8 cellular contexts compared by ENCODE assay signal in the genomic region with DNA sequence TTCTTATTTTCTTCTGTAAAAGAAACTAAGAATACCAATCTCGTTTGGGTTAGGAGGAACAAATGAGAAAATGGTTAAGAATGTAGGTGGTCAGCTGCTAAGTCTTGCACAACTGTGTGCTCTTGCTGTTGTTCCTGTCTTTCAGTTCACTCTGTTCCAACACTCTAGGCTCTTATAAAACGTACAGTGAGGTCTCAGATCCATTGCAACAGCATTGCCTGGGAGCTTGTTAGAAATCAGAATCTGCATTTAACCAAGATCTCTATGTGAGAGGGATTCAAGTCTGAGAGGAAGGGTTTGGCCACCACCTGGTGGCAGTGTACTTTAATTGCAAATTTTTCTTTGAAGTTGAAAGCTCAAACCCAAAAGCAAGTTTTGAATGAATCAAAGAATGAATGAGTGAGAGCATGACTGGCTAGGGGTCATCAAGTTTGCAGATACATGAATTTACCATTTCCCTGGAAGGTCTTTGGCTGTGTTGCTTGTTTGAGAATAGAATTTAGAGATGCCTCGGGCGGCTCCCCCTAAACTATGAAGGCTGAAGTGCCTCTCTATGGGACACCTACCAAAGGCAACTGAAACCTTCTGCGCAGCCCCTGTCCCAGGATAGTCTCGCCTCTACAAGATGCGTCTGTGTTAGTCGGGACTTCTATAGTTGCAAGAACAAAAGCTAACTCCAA. TPM values are rescaled to one million over a fixed set of nuclear protein-coding genes. Genes with fewer than 3 reads are reported as not detected.
DNase-seq lines count a peak whose midpoint lies in the region; ATAC-seq, FAIRE-seq and TF ChIP-seq lines count a peak whose summit lies in the region.

No MANE protein-coding gene starts in this region.

- peak; percentile 86 for TF ChIP-seq RAD21 in SK-N-SH (IDR thresholded peaks at IDR 0.05; ENCODE audit: low read length)

- 28% methylated on average over 7 of the region's 8 CpGs for WGBS in SK-N-SH (ENCODE audit: low lambda C conversion rate)
- WGBS in mammary epithelial cell (ENCODE audit: low coverage, missing lambda C conversion rate): 11% methylated on average over 5 of the region's 8 CpGs

- POLR2A ChIA-PET in SK-N-SH (lab: Yijun Ruan, JAX): interaction anchor here (0.6 to 1.2 kb wide), 4 partner anchors 9 to 262 kb away, joined by 3 read pairs; a partner anchor contains a TSS

- peaks cover 7% of the 10 kb centered on the region for H3F3A ChIP-seq in SK-N-SH (replicated peaks; ENCODE audit: insufficient read depth)

- H3K27ac ChIP-seq in SK-N-SH (ENCODE audit: low read depth in 2 of 2, low read length in 1 of 2) (peak overlapping the region in 1 of 2 experiments; percentile 53; a peak in 2 of 4 replicates), mammary epithelial cell (ENCODE audit: insufficient read depth, low read depth, low read length) (peak overlapping the region; percentile 67), kidney (ENCODE audit: low read depth in 2 of 2, low read length in 2 of 2) (no peak overlapping the region)

- H3K27me3 ChIP-seq in SK-N-SH (ENCODE audit: insufficient read depth) (peaks cover 6% of the 10 kb centered on the region), mammary epithelial cell (ENCODE audit: insufficient read depth, low read length) (no peaks in the 10 kb centered on the region)

- intact Hi-C loops in mammary epithelial cell (cut with micrococcal nuclease): loop anchor here (1.0 to 5.0 kb wide), 9 partner anchors 16 to 299 kb away; a partner anchor contains a TSS
- intact Hi-C loops in kidney (cut with DNase I): no loop called here

- H3K4me3 ChIP-seq in SK-N-SH (ENCODE audit: low read depth in 2 of 2, low read length in 1 of 2) (no peak overlapping the region), mammary epithelial cell (replicated peaks in 1 of 3; ENCODE audit: insufficient read depth in 1 of 3, low read depth in 2 of 3, low read length in 3 of 3) (no peak overlapping the region), kidney (ENCODE audit: low read length in 2 of 2) (no peak overlapping the region)

- TF ChIP-seq EP300 in SK-N-SH (IDR thresholded peaks at IDR 0.05; ENCODE audit: borderline replicate concordance in 1 of 2, low read depth in 1 of 2, low read length in 1 of 2): no peak

- TF ChIP-seq CTCF in SK-N-SH (IDR thresholded peaks at IDR 0.05): peak; percentile 76
- TF ChIP-seq CTCF in mammary epithelial cell (conservative IDR thresholded peaks at IDR 0.05 in 1 of 2, IDR thresholded peaks at IDR 0.05 in 1 of 2; ENCODE audit: extremely low read depth in 1 of 2, insufficient read depth in 1 of 2, low read depth in 1 of 2, low read length in 2 of 2): peak; percentile 54 to 66
- peak; percentile 42 for TF ChIP-seq CTCF in kidney (IDR thresholded peaks at IDR 0.05; ENCODE audit: borderline replicate concordance, extremely low read depth, insufficient read depth)

- H3K9me3 ChIP-seq in SK-N-SH (no peaks in the 10 kb centered on the region), mammary epithelial cell (replicated peaks; ENCODE audit: insufficient read depth, low read length) (no peaks in the 10 kb centered on the region), kidney (ENCODE audit: control insufficient read depth in 1 of 2, low read length in 2 of 2) (no peaks in the 10 kb centered on the region)

- H3K36me3 ChIP-seq in SK-N-SH (replicated peaks in 1 of 2; ENCODE audit: control insufficient read depth in 1 of 2, insufficient read depth in 2 of 2, low read length in 1 of 2): no peaks in the 10 kb centered on the region
- peaks cover 3% of the 10 kb centered on the region for H3K36me3 ChIP-seq in mammary epithelial cell (ENCODE audit: insufficient read depth, low read length)
- no peaks in the 10 kb centered on the region for H3K36me3 ChIP-seq in kidney (ENCODE audit: control insufficient read depth in 1 of 2, insufficient read depth in 2 of 2, low read length in 2 of 2)

- H3K9me2 ChIP-seq in SK-N-SH: no peaks in the 10 kb centered on the region

- no peak for FAIRE-seq in kidney (lab: Jason Lieb, UNC)

- H3K4me2 ChIP-seq in SK-N-SH (peak overlapping the region; percentile 40; the same call in 1 of the 2 replicates), mammary epithelial cell (ENCODE audit: insufficient read depth, low read depth, low read length) (peak overlapping the region; percentile 98)

- H2AFZ ChIP-seq in SK-N-SH (ENCODE audit: low read depth): no peak overlapping the region
- peak overlapping the region; percentile 11 for H2AFZ ChIP-seq in mammary epithelial cell (ENCODE audit: low read depth, low read length)

- peak; percentile 74 for DNase-seq in EH (ENCODE audit: low read depth)
- DNase-seq in HuH-7 (ENCODE audit: low spot score): peak; percentile 72
- DNase-seq in SK-N-SH: peak; percentile 73
- DNase-seq in mammary epithelial cell: peak; percentile 84
- no peak for DNase-seq in kidney
- peak in 2 of 3 experiments; percentile 15 to 29 for DNase-seq in stimulated activated CD4-positive, alpha-beta T cell treated with anti-CD3 and anti-CD28 coated beads, TNF-alpha, amount 100 ng/mL, for 24 hours (ENCODE audit: low read depth in 3 of 3)
- no peak for DNase-seq in NCI-H774 (lab: John Stamatoyannopoulos, UW)

- CTCF ChIA-PET in SK-N-SH (lab: Yijun Ruan, JAX): interaction anchor here (0.6 to 9.9 kb wide), 71 partner anchors 8 to 452 kb away, joined by 3 to 228 read pairs (median 5); a partner anchor contains a TSS
- CTCF ChIA-PET in mammary epithelial cell (lab: Charles Lee; ENCODE audit: low non-redundant PET): interaction anchor here (0.6 to 1.3 kb wide), 8 partner anchors 23 to 355 kb away, joined by 3 to 24 read pairs (median 4); no protein-coding TSS in a partner anchor

- H3K9ac ChIP-seq in SK-N-SH: no peak overlapping the region
- peak overlapping the region; percentile 26 for H3K9ac ChIP-seq in mammary epithelial cell (ENCODE audit: insufficient read depth, low read length)
- H3K9ac ChIP-seq in kidney (ENCODE audit: low read length in 2 of 2): no peak overlapping the region

- H4K20me1 ChIP-seq in SK-N-SH (ENCODE audit: insufficient read depth): no peaks in the 10 kb centered on the region
- no peaks in the 10 kb centered on the region for H4K20me1 ChIP-seq in mammary epithelial cell (ENCODE audit: insufficient read depth, low read length)

- no peak for ATAC-seq in HG03135 (IDR thresholded peaks at IDR 0.05; ENCODE audit: unreplicated experiment)

- in situ Hi-C loops in mammary epithelial cell (cut with MboI; ENCODE audit: low sequenced_read_pairs in 2 of 2): loop anchor here (5.0 to 10.0 kb wide), 3 partner anchors 49 to 129 kb away; a partner anchor contains a TSS

- dilution Hi-C loops in mammary epithelial cell (cut with HindIII; ENCODE audit: low sequenced_read_pairs): no loop called here

- H3K4me1 ChIP-seq in SK-N-SH (ENCODE audit: control insufficient read depth in 1 of 2, insufficient read depth in 2 of 2, low read depth in 1 of 2, low read length in 1 of 2): peaks cover 5 to 8% of the 10 kb centered on the region in 2 experiments; a peak in 2 of 4 replicates
- H3K4me1 ChIP-seq in mammary epithelial cell (ENCODE audit: insufficient read depth, low read length): peaks cover 32% of the 10 kb centered on the region
- no peaks in the 10 kb centered on the region for H3K4me1 ChIP-seq in kidney (ENCODE audit: control insufficient read depth in 1 of 2, insufficient read depth in 1 of 2, low read depth in 1 of 2, low read length in 2 of 2)

- no TSS peak for BruUV-seq in mammary epithelial cell (replicated peaks; lab: Mats Ljungman, UMichigan)

- no peaks in the 10 kb centered on the region for H3K79me2 ChIP-seq in SK-N-SH (ENCODE audit: insufficient read depth)
- H3K79me2 ChIP-seq in mammary epithelial cell (ENCODE audit: insufficient read depth, low read length): peaks cover 5% of the 10 kb centered on the region

TF ChIP-seq in SK-N-SH, 30 proteins besides CTCF, POLR2A, EP300 and RAD21 (continues in another document):
- peak; percentile 79 for TF ChIP-seq SMC3 (IDR thresholded peaks at IDR 0.05; ENCODE audit: low read depth, low read length)
- TF ChIP-seq, protein P1, sequence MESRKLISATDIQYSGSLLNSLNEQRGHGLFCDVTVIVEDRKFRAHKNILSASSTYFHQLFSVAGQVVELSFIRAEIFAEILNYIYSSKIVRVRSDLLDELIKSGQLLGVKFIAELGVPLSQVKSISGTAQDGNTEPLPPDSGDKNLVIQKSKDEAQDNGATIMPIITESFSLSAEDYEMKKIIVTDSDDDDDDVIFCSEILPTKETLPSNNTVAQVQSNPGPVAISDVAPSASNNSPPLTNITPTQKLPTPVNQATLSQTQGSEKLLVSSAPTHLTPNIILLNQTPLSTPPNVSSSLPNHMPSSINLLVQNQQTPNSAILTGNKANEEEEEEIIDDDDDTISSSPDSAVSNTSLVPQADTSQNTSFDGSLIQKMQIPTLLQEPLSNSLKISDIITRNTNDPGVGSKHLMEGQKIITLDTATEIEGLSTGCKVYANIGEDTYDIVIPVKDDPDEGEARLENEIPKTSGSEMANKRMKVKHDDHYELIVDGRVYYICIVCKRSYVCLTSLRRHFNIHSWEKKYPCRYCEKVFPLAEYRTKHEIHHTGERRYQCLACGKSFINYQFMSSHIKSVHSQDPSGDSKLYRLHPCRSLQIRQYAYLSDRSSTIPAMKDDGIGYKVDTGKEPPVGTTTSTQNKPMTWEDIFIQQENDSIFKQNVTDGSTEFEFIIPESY (IDR thresholded peaks at IDR 0.05; ENCODE audit: borderline replicate concordance, low read depth): no peak

RNA-seq across cellular contexts. Expression of a gene that starts 2.5 kb away (rescaled TPM):
- polyA plus RNA-seq in SK-N-SH (2012; rRNA removed) (not detected in 2 replicates), mammary epithelial cell (83.5 TPM), kidney (ENCODE audit: insufficient read depth, low read depth, low replicate concordance) (0.15 TPM)
- polyA plus RNA-seq in SK-N-SH (2012; cell fraction: cytosol; rRNA removed): not detected in 2 replicates
- polyA plus RNA-seq in SK-N-SH (2012; cell fraction: nucleus; rRNA removed): 0.01 TPM in 1 of 2 replicates, not detected in the other
- total RNA-seq in mammary epithelial cell (10 to 100 TPM; 43.5 to 45.3 TPM), kidney (8.0 TPM)
- 66.6 TPM for polyA minus RNA-seq in mammary epithelial cell

RNA-seq across cellular contexts. Expression of a gene that starts 39.0 kb away (rescaled TPM):
- polyA plus RNA-seq in SK-N-SH (2012; rRNA removed) (not detected in 2 replicates), mammary epithelial cell (0.01 TPM), kidney (ENCODE audit: insufficient read depth, low read depth, low replicate concordance) (0.24 TPM)
- not detected in 2 replicates for polyA plus RNA-seq in SK-N-SH (2012; cell fraction: cytosol; rRNA removed)
- polyA plus RNA-seq in SK-N-SH (2012; cell fraction: nucleus; rRNA removed): 0.01 and 0.07 TPM in 2 replicates
- total RNA-seq in mammary epithelial cell (under 1 TPM in 1 of 2 donors, not detected in 1; 0.47 TPM), kidney (0.19 TPM)
- polyA minus RNA-seq in mammary epithelial cell: not detected

RNA-seq across cellular contexts. Expression of a gene that starts 46.1 kb away (rescaled TPM):
- 0.20 TPM in 1 of 2 replicates, not detected in the other for polyA plus RNA-seq in SK-N-SH (2012; rRNA removed)
- 0.03 and 0.16 TPM in 2 replicates for polyA plus RNA-seq in SK-N-SH (2012; cell fraction: cytosol; rRNA removed)
- 0.36 TPM in 1 of 2 replicates, not detected in the other for polyA plus RNA-seq in SK-N-SH (2012; cell fraction: nucleus; rRNA removed)
- 1 to 10 TPM in 1 of 2 donors, under 1 TPM in 1; 0.33 to 1.2 TPM for total RNA-seq in mammary epithelial cell
- 0.22 TPM for polyA plus RNA-seq in mammary epithelial cell
- 6.0 TPM for polyA minus RNA-seq in mammary epithelial cell
- not detected for total RNA-seq in kidney
- not detected for polyA plus RNA-seq in kidney (ENCODE audit: insufficient read depth, low read depth, low replicate concordance)

Comparison
In these comparisons a context has a peak if more than half of its experiments do, and no peak if none do; other contexts are left out.
1. DNase-seq: peak in EH (single experiment), HuH-7 (single experiment), SK-N-SH (single experiment), mammary epithelial cell (single experiment) and stimulated activated CD4-positive, alpha-beta T cell treated with anti-CD3 and anti-CD28 coated beads, TNF-alpha, amount 100 ng/mL, for 24 hours (2 of 3); none in kidney (single experiment) and NCI-H774 (single experiment).
2. RNA of a gene that starts 2.5 kb away (polyA plus RNA-seq): 83.5 TPM in mammary epithelial cell (single experiment); 0.15 TPM in kidney (single experiment) and 0.01 TPM in SK-N-SH; every median in the first group is over 10 times any median in the second.
3. Peak in every context shown above with its lines, with median percentiles within 50 percentile points of each other: CTCF ChIP-seq.